16 cellular contexts compared by ENCODE assay signal in genomic region chr5:166724284-166724683, GRCh38.
DNase-seq lines count a peak whose midpoint lies in the region; ATAC-seq, FAIRE-seq and TF ChIP-seq lines count a peak whose summit lies in the region.
"Had no signal": no experiment of that assay in that cellular context is flagged by ENCODE, and none has a peak within 500 bp of the region (broad histone marks: within the 10 kb centered on the region; RNA-seq: fewer than 3 reads in every experiment).

No MANE protein-coding gene starts in this region.

- FAIRE-seq in bronchial epithelial cell (lab: Jason Lieb, UNC) (no peak), urothelium cell line (lab: Jason Lieb, UNC) (no peak)

- no peak for TF ChIP-seq CTCF in bronchial epithelial cell (IDR thresholded peaks at IDR 0.05; ENCODE audit: insufficient read depth, low read length, severe bottlenecking)

- DNase-seq in NCI-H345 (lab: John Stamatoyannopoulos, UW) (peak; percentile 33), NCI-H345 treated with DMSO at 0.1 percent for 48 hours (lab: John Stamatoyannopoulos, UW; ENCODE audit: unreplicated experiment) (no peak), NCI-H774 (lab: John Stamatoyannopoulos, UW) (peak; percentile 49), bronchial epithelial cell (ENCODE audit: low read depth) (peak; percentile 29), urothelium cell line (ENCODE audit: low spot score) (peak; percentile 16), SHP77 treated with DMSO at 0.1 percent for 48 hours (lab: John Stamatoyannopoulos, UW) (no peak), NCI-H128 (lab: John Stamatoyannopoulos, UW; ENCODE audit: unreplicated experiment) (no peak)
- DNase-seq: AML-193; CD4-positive, alpha-beta T cell; GOT3; HFFc6; MM.1S; NCI-H1436 treated with DMSO at 0.1 percent for 48 hours; NCI-H82; T-cell had no signal

- H3K36me3 ChIP-seq in bronchial epithelial cell (ENCODE audit: control insufficient read depth, insufficient read depth, low read length), result no peaks in the 10 kb centered on the region

- H3K4me3 ChIP-seq in bronchial epithelial cell (ENCODE audit: low read depth, low read length), result no peak overlapping the region

- H3K27me3 ChIP-seq in bronchial epithelial cell (ENCODE audit: control insufficient read depth, insufficient read depth, low read length), result no peaks in the 10 kb centered on the region

- no peak for ATAC-seq in HG03196 (IDR thresholded peaks at IDR 0.05; ENCODE audit: unreplicated experiment)
- ATAC-seq: T-cell had no signal

Comparison
In these comparisons a context has a peak if more than half of its experiments do, and no peak if none do; other contexts are left out.
1. DNase-seq: peak in NCI-H345 (single experiment), NCI-H774 (single experiment), bronchial epithelial cell (single experiment) and urothelium cell line (single experiment); none in NCI-H345 treated with DMSO at 0.1 percent for 48 hours (single experiment), SHP77 treated with DMSO at 0.1 percent for 48 hours (single experiment) and NCI-H128 (single experiment).